23 cellular contexts compared by ENCODE assay signal in genomic region chr3:38564631-38565338, GRCh38.
"Had no signal": no experiment of that assay in that cellular context is flagged by ENCODE, and none has a peak within 500 bp of the region (broad histone marks: within the 10 kb centered on the region; RNA-seq: fewer than 3 reads in every experiment).

No MANE protein-coding gene starts in this region.

- H3K36me3 Mint-ChIP-seq: activated CD4-positive, alpha-beta memory T cell treated with anti-CD3 and anti-CD28 coated beads for 36 hours; immature natural killer cell; natural killer cell had no signal

- H3K4me3 ChIP-seq: adrenal gland, breast epithelium, esophagus muscularis mucosa, gastroesophageal sphincter, heart right ventricle, pancreas, right lobe of liver, thyroid gland had no signal

- H3K27me3 Mint-ChIP-seq: activated CD4-positive, alpha-beta memory T cell treated with anti-CD3 and anti-CD28 coated beads for 36 hours; activated CD4-positive, alpha-beta T cell treated with anti-CD3 and anti-CD28 coated beads for 36 hours; dendritic cell treated with granulocyte-macrophage colony-stimulating factor and Interleukin-4, amounts not matched to agents 40 ng/mL and 50 ng/mL, for 4 days had no signal

- H3K27ac Mint-ChIP-seq: activated CD4-positive, alpha-beta memory T cell treated with anti-CD3 and anti-CD28 coated beads for 36 hours; activated CD4-positive, alpha-beta T cell treated with anti-CD3 and anti-CD28 coated beads for 36 hours; natural killer cell; T-helper 1 cell treated with Interleukin-12 subunit alpha and Interleukin-12 subunit beta and Interleukin-4 antibody, amounts not matched to agents 30 μg/mL and 1 μg/mL, for 36 hours had no signal

- H3K27me3 ChIP-seq: adrenal gland, breast epithelium, esophagus muscularis mucosa, gastroesophageal sphincter, heart right ventricle, neutrophil, pancreas, right lobe of liver, thyroid gland had no signal

- ATAC-seq: activated CD4-positive, alpha-beta T cell treated with anti-CD3 and anti-CD28 coated beads for 36 hours; gastroesophageal sphincter; pancreas had no signal

- H3K4me1 Mint-ChIP-seq: activated CD4-positive, alpha-beta T cell treated with anti-CD3 and anti-CD28 coated beads for 36 hours; activated T-helper 17 cell treated with anti-CD3 and anti-CD28 coated beads, Interleukin-2, amount 50 U/mL, for 72 hours; immature natural killer cell had no signal

- H3K27ac ChIP-seq: adrenal gland, breast epithelium, esophagus muscularis mucosa, gastroesophageal sphincter, neutrophil, pancreas, right lobe of liver, thyroid gland, VCaP had no signal

- H3K9me3 Mint-ChIP-seq: activated CD4-positive, alpha-beta memory T cell treated with anti-CD3 and anti-CD28 coated beads for 36 hours; activated T-helper 17 cell treated with anti-CD3 and anti-CD28 coated beads, Interleukin-2, amount 50 U/mL, for 72 hours; dendritic cell treated with granulocyte-macrophage colony-stimulating factor and Interleukin-4, amounts not matched to agents 40 ng/mL and 50 ng/mL, for 4 days; immature natural killer cell; natural killer cell; T-helper 1 cell treated with Interleukin-12 subunit alpha and Interleukin-12 subunit beta and Interleukin-4 antibody, amounts not matched to agents 30 μg/mL and 1 μg/mL, for 36 hours had no signal

- H3K36me3 ChIP-seq: adrenal gland, breast epithelium, gastroesophageal sphincter, neutrophil, pancreas, right lobe of liver, thyroid gland had no signal

- H3K9me3 ChIP-seq: esophagus muscularis mucosa, gastroesophageal sphincter, heart right ventricle, neutrophil, right lobe of liver, thyroid gland had no signal

- DNase-seq: activated CD4-positive, alpha-beta T cell treated with anti-CD3 and anti-CD28 coated beads for 36 hours; activated naive CD4-positive, alpha-beta T cell treated with anti-CD3 and anti-CD28 coated beads, Interleukin-2, amount 50 U/mL, for 16 hours; activated T-cell treated with anti-CD3 and anti-CD28 coated beads for 4 hours; cerebellar nuclear complex; effector CD8-positive, alpha-beta T cell; immature natural killer cell; mesendoderm; natural killer cell; stimulated activated naive CD4-positive, alpha-beta T cell; thyroid gland had no signal

- H3K4me3 Mint-ChIP-seq: activated CD4-positive, alpha-beta memory T cell treated with anti-CD3 and anti-CD28 coated beads for 36 hours; activated CD4-positive, alpha-beta T cell treated with anti-CD3 and anti-CD28 coated beads for 36 hours; activated T-helper 17 cell treated with anti-CD3 and anti-CD28 coated beads, Interleukin-2, amount 50 U/mL, for 72 hours; dendritic cell treated with granulocyte-macrophage colony-stimulating factor and Interleukin-4, amounts not matched to agents 40 ng/mL and 50 ng/mL, for 4 days; immature natural killer cell; natural killer cell; T-helper 1 cell treated with Interleukin-12 subunit alpha and Interleukin-12 subunit beta and Interleukin-4 antibody, amounts not matched to agents 30 μg/mL and 1 μg/mL, for 36 hours had no signal

- H3K4me1 ChIP-seq: adrenal gland, breast epithelium, esophagus muscularis mucosa, gastroesophageal sphincter, pancreas, right lobe of liver, thyroid gland had no signal
